In genomic region chr4:14335872-14336271, GRCh38 we compare ENCODE assay signal across 9 cellular contexts.
"Had no signal": no experiment of that assay in that cellular context is flagged by ENCODE, and none has a peak within 500 bp of the region (broad histone marks: within the 10 kb centered on the region; RNA-seq: fewer than 3 reads in every experiment).

No MANE protein-coding gene starts in this region.

- H3K9me3 ChIP-seq: HAP-1 had no signal

- H3K4me1 ChIP-seq: HAP-1 had no signal

- H3K4me3 ChIP-seq: GM23248, HAP-1, K562 had no signal

- H3K36me3 ChIP-seq: HAP-1 had no signal

- DNase-seq: GM23248, GOT3, H7, HFFc6, IMR-90 had no signal

- H3K27ac ChIP-seq: GM23248, HL-60 had no signal

- ATAC-seq: HCT116, K562 had no signal
